Comparison of ENCODE assay signal across 1 cellular context in the genomic region with DNA sequence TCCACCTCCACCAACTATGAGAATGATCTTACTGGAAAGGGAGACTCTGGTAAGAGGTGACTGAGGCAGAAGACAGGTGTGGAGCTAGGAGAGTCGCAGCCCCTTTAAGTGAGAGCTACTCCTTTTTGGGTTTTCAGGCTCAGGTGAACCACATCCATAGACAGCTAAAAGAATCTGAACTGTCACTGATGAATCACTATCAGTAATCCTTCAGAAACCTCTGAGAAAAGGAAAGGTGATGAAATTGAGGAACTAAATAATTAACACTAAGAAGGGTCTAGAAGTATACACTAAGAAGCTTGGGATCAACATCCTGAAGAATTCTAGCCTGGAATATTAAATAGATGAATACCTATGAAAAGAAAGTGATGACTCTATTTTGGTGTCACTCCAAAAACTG.
TF ChIP-seq lines count a peak whose summit lies in the region.

No MANE protein-coding gene starts in this region.

TF ChIP-seq in GM23338, 12 proteins besides CTCF, POLR2A, EP300 and RAD21 (continued from another document):
- TF ChIP-seq, protein P1, sequence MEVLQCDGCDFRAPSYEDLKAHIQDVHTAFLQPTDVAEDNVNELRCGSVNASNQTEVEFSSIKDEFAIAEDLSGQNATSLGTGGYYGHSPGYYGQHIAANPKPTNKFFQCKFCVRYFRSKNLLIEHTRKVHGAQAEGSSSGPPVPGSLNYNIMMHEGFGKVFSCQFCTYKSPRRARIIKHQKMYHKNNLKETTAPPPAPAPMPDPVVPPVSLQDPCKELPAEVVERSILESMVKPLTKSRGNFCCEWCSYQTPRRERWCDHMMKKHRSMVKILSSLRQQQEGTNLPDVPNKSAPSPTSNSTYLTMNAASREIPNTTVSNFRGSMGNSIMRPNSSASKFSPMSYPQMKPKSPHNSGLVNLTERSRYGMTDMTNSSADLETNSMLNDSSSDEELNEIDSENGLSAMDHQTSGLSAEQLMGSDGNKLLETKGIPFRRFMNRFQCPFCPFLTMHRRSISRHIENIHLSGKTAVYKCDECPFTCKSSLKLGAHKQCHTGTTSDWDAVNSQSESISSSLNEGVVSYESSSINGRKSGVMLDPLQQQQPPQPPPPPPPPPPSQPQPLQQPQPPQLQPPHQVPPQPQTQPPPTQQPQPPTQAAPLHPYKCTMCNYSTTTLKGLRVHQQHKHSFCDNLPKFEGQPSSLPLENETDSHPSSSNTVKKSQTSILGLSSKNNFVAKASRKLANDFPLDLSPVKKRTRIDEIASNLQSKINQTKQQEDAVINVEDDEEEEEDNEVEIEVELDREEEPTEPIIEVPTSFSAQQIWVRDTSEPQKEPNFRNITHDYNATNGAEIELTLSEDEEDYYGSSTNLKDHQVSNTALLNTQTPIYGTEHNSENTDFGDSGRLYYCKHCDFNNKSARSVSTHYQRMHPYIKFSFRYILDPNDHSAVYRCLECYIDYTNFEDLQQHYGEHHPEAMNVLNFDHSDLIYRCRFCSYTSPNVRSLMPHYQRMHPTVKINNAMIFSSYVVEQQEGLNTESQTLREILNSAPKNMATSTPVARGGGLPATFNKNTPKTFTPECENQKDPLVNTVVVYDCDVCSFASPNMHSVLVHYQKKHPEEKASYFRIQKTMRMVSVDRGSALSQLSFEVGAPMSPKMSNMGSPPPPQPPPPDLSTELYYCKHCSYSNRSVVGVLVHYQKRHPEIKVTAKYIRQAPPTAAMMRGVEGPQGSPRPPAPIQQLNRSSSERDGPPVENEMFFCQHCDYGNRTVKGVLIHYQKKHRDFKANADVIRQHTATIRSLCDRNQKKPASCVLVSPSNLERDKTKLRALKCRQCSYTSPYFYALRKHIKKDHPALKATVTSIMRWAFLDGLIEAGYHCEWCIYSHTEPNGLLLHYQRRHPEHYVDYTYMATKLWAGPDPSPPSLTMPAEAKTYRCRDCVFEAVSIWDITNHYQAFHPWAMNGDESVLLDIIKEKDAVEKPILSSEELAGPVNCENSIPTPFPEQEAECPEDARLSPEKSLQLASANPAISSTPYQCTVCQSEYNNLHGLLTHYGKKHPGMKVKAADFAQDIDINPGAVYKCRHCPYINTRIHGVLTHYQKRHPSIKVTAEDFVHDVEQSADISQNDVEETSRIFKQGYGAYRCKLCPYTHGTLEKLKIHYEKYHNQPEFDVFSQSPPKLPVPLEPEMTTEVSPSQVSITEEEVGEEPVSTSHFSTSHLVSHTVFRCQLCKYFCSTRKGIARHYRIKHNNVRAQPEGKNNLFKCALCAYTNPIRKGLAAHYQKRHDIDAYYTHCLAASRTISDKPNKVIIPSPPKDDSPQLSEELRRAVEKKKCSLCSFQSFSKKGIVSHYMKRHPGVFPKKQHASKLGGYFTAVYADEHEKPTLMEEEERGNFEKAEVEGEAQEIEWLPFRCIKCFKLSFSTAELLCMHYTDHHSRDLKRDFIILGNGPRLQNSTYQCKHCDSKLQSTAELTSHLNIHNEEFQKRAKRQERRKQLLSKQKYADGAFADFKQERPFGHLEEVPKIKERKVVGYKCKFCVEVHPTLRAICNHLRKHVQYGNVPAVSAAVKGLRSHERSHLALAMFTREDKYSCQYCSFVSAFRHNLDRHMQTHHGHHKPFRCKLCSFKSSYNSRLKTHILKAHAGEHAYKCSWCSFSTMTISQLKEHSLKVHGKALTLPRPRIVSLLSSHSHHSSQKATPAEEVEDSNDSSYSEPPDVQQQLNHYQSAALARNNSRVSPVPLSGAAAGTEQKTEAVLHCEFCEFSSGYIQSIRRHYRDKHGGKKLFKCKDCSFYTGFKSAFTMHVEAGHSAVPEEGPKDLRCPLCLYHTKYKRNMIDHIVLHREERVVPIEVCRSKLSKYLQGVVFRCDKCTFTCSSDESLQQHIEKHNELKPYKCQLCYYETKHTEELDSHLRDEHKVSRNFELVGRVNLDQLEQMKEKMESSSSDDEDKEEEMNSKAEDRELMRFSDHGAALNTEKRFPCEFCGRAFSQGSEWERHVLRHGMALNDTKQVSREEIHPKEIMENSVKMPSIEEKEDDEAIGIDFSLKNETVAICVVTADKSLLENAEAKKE (CRISPR knock-in tag; IDR thresholded peaks at IDR 0.05): no peak
